In the genomic region with DNA sequence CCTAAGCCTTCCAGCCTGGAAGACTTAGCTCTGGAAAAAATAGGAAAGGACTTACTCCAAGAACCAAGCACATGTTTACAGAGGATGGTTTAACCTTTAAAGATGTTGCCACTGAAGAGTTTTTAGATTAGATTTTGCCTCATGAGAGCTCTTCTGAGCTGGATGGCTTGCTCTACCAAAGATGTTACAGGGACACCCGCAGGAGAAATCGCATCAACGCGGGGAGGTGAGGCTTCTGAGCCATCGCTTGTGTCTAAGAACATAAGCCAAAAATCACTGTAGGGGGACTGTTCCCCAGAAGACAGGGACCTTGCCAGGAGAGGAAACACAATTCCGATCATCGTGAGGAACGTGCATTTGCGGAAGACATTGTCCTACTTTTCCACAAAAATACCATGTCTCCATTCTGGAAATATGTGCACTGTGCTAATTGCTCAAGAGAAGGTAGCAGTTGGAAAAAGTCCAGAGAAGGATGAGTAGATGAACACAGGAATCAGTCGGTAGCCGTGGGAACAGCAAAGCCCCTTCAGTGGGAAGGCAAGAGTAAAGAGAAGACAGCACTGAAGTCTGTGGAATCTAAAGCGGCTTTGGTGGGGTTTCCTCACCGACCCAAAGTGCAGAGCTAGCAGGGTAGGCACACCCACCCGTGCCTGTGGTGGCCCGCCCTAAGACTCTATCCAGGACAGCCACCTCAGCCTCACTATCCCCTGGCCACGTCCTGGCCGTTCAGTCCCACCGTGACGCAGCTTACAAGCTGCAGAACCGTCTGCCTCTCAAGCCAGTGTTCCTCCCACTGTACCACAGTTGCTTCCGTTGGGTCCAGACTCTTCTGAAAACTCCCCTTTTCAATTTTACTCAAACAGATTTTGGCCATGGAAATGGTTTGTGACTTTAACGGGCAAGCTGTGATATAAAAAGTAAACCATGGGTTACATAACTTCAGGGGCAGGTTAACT, we compare ENCODE assay signal across 10 cellular contexts.
DNase-seq lines count a peak whose midpoint lies in the region; ATAC-seq and TF ChIP-seq lines count a peak whose summit lies in the region.
"Had no signal": no experiment of that assay in that cellular context is flagged by ENCODE, and none has a peak within 500 bp of the region (broad histone marks: within the 10 kb centered on the region; RNA-seq: fewer than 3 reads in every experiment).

No MANE protein-coding gene starts in this region.

- H3K4me3 ChIP-seq in upper lobe of right lung = no peak overlapping the region

- H3K9me3 Mint-ChIP-seq in activated naive CD4-positive, alpha-beta T cell treated with anti-CD3 and anti-CD28 coated beads, Interleukin-2, amount 50 U/mL, for 24 hours = no peaks in the 10 kb centered on the region
- no peaks in the 10 kb centered on the region for H3K9me3 Mint-ChIP-seq in WTC11
- H3K9me3 Mint-ChIP-seq: central memory CD8-positive, alpha-beta T cell had no signal

- TF ChIP-seq CTCF in WTC11 (IDR thresholded peaks at IDR 0.05) = no peak
- no peak for TF ChIP-seq CTCF in upper lobe of right lung (IDR thresholded peaks at IDR 0.05)

- no peak for DNase-seq in activated naive CD4-positive, alpha-beta T cell treated with anti-CD3 and anti-CD28 coated beads, Interleukin-2, amount 50 U/mL, for 16 hours
- no peak for DNase-seq in WTC11 (ENCODE audit: low spot score)
- peak; percentile 22 for DNase-seq in left kidney (ENCODE audit: low read depth, low spot score)
- DNase-seq in upper lobe of right lung = no peak
- DNase-seq in Ammon's horn (ENCODE audit: low spot score) = no peak
- no peak for DNase-seq in SIG-M5 treated with dmso at 0.1 percent for 504 hours (lab: John Stamatoyannopoulos, UW; ENCODE audit: unreplicated experiment)
- no peak for DNase-seq in caudate nucleus (lab: John Stamatoyannopoulos, UW)
- DNase-seq: stimulated activated CD8-positive, alpha-beta memory T cell treated with anti-CD3 and anti-CD28 coated beads, Interleukin-4, amount 100 ng/mL, for 48 hours had no signal

- CTCF ChIA-PET in WTC11 (lab: Charles Lee) = interaction anchor here (0.7 to 3.9 kb wide), 4 partner anchors 161 to 335 kb away, joined by 3 to 29 read pairs (median 4); a partner anchor contains a TSS

- peaks cover 28% of the 10 kb centered on the region for H3K4me1 ChIP-seq in upper lobe of right lung

- no peaks in the 10 kb centered on the region for H3K36me3 Mint-ChIP-seq in activated naive CD4-positive, alpha-beta T cell treated with anti-CD3 and anti-CD28 coated beads, Interleukin-2, amount 50 U/mL, for 24 hours
- H3K36me3 Mint-ChIP-seq in WTC11 = no peaks in the 10 kb centered on the region

- H3K4me1 Mint-ChIP-seq in activated naive CD4-positive, alpha-beta T cell treated with anti-CD3 and anti-CD28 coated beads, Interleukin-2, amount 50 U/mL, for 24 hours = peaks cover 58% of the 10 kb centered on the region
- peaks cover 40% of the 10 kb centered on the region for H3K4me1 Mint-ChIP-seq in WTC11

- no peak overlapping the region for H3K4me3 Mint-ChIP-seq in activated naive CD4-positive, alpha-beta T cell treated with anti-CD3 and anti-CD28 coated beads, Interleukin-2, amount 50 U/mL, for 24 hours
- no peak overlapping the region for H3K4me3 Mint-ChIP-seq in WTC11
- H3K4me3 Mint-ChIP-seq: central memory CD8-positive, alpha-beta T cell had no signal

- H3K9me3 ChIP-seq in upper lobe of right lung = no peaks in the 10 kb centered on the region

- ATAC-seq in WTC11 (no peak), upper lobe of right lung (no peak)

- no peaks in the 10 kb centered on the region for H3K36me3 ChIP-seq in upper lobe of right lung

- POLR2A ChIA-PET in WTC11 (lab: Charles Lee) = no interaction called here

- H3K27ac ChIP-seq in upper lobe of right lung (peak overlapping the region; percentile 44), caudate nucleus (ENCODE audit: low read depth, low read length) (no peak overlapping the region)

- intact Hi-C loops in upper lobe of right lung (cut with DNase I) = no loop called here

- no peaks in the 10 kb centered on the region for H3K27me3 Mint-ChIP-seq in activated naive CD4-positive, alpha-beta T cell treated with anti-CD3 and anti-CD28 coated beads, Interleukin-2, amount 50 U/mL, for 24 hours
- H3K27me3 Mint-ChIP-seq in WTC11 (ENCODE audit: low read depth) = no peaks in the 10 kb centered on the region
- H3K27me3 Mint-ChIP-seq: central memory CD8-positive, alpha-beta T cell had no signal

- peak overlapping the region; percentile 75 for H3K27ac Mint-ChIP-seq in activated naive CD4-positive, alpha-beta T cell treated with anti-CD3 and anti-CD28 coated beads, Interleukin-2, amount 50 U/mL, for 24 hours
- H3K27ac Mint-ChIP-seq in WTC11 = peak overlapping the region; percentile 82

- H3K27me3 ChIP-seq in upper lobe of right lung = no peaks in the 10 kb centered on the region

TF ChIP-seq in WTC11, 78 proteins besides CTCF, POLR2A, EP300 and RAD21 (continues in another document):
- no peak for TF ChIP-seq ZNF671 (CRISPR knock-in tag; IDR thresholded peaks at IDR 0.05)
- TF ChIP-seq, protein P1, sequence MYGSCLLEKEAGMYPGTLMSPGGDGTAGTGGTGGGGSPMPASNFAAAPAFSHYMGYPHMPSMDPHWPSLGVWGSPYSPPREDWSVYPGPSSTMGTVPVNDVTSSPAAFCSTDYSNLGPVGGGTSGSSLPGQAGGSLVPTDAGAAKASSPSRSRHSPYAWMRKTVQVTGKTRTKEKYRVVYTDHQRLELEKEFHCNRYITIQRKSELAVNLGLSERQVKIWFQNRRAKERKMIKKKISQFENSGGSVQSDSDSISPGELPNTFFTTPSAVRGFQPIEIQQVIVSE (CRISPR knock-in tag; IDR thresholded peaks at IDR 0.05; ENCODE audit: borderline replicate concordance) = no peak
- TF ChIP-seq, protein P2, sequence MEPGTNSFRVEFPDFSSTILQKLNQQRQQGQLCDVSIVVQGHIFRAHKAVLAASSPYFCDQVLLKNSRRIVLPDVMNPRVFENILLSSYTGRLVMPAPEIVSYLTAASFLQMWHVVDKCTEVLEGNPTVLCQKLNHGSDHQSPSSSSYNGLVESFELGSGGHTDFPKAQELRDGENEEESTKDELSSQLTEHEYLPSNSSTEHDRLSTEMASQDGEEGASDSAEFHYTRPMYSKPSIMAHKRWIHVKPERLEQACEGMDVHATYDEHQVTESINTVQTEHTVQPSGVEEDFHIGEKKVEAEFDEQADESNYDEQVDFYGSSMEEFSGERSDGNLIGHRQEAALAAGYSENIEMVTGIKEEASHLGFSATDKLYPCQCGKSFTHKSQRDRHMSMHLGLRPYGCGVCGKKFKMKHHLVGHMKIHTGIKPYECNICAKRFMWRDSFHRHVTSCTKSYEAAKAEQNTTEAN (CRISPR knock-in tag; IDR thresholded peaks at IDR 0.05) = no peak
- TF ChIP-seq, protein P3, sequence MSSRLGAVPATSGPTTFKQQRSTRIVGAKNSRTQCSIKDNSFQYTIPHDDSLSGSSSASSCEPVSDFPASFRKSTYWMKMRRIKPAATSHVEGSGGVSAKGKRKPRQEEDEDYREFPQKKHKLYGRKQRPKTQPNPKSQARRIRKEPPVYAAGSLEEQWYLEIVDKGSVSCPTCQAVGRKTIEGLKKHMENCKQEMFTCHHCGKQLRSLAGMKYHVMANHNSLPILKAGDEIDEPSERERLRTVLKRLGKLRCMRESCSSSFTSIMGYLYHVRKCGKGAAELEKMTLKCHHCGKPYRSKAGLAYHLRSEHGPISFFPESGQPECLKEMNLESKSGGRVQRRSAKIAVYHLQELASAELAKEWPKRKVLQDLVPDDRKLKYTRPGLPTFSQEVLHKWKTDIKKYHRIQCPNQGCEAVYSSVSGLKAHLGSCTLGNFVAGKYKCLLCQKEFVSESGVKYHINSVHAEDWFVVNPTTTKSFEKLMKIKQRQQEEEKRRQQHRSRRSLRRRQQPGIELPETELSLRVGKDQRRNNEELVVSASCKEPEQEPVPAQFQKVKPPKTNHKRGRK (CRISPR knock-in tag; IDR thresholded peaks at IDR 0.05; ENCODE audit: borderline replicate concordance) = no peak
- TF ChIP-seq ZNF396 (CRISPR knock-in tag; IDR thresholded peaks at IDR 0.05; ENCODE audit: borderline replicate concordance) = no peak
- TF ChIP-seq, protein P4, sequence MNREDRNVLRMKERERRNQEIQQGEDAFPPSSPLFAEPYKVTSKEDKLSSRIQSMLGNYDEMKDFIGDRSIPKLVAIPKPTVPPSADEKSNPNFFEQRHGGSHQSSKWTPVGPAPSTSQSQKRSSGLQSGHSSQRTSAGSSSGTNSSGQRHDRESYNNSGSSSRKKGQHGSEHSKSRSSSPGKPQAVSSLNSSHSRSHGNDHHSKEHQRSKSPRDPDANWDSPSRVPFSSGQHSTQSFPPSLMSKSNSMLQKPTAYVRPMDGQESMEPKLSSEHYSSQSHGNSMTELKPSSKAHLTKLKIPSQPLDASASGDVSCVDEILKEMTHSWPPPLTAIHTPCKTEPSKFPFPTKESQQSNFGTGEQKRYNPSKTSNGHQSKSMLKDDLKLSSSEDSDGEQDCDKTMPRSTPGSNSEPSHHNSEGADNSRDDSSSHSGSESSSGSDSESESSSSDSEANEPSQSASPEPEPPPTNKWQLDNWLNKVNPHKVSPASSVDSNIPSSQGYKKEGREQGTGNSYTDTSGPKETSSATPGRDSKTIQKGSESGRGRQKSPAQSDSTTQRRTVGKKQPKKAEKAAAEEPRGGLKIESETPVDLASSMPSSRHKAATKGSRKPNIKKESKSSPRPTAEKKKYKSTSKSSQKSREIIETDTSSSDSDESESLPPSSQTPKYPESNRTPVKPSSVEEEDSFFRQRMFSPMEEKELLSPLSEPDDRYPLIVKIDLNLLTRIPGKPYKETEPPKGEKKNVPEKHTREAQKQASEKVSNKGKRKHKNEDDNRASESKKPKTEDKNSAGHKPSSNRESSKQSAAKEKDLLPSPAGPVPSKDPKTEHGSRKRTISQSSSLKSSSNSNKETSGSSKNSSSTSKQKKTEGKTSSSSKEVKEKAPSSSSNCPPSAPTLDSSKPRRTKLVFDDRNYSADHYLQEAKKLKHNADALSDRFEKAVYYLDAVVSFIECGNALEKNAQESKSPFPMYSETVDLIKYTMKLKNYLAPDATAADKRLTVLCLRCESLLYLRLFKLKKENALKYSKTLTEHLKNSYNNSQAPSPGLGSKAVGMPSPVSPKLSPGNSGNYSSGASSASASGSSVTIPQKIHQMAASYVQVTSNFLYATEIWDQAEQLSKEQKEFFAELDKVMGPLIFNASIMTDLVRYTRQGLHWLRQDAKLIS (CRISPR knock-in tag; IDR thresholded peaks at IDR 0.05; ENCODE audit: borderline replicate concordance) = no peak
- TF ChIP-seq NFATC4 (CRISPR knock-in tag; IDR thresholded peaks at IDR 0.05) = no peak
- TF ChIP-seq GTF2I (CRISPR knock-in tag; conservative IDR thresholded peaks at IDR 0.05) = no peak
